ENCODE assay signal across 36 cellular contexts in genomic region chr10:111921821-111922220, GRCh38.
"Had no signal": no experiment of that assay in that cellular context is flagged by ENCODE, and none has a peak within 500 bp of the region (broad histone marks: within the 10 kb centered on the region; RNA-seq: fewer than 3 reads in every experiment).

No MANE protein-coding gene starts in this region.

- H3K27me3 ChIP-seq: MG63 had no signal

- H3K9me3 ChIP-seq: MG63 had no signal

- DNase-seq: Karpas-422, Kasumi-1, MG63, MM.1S, MV-4-11, NCI-H1048, NCI-H1092, NCI-H1092 treated with DMSO at 0.1 percent for 48 hours, NCI-H1105, NCI-H1105 treated with DMSO at 0.1 percent for 48 hours, NCI-H1417, NCI-H1417 treated with DMSO at 0.1 percent for 48 hours, NCI-H1436, NCI-H1436 treated with DMSO at 0.1 percent for 48 hours, NCI-H146, NCI-H1694, NCI-H1694 treated with DMSO at 0.1 percent for 48 hours, NCI-H187, NCI-H187 treated with DMSO at 0.1 percent for 48 hours, NCI-H1930, NCI-H2029, NCI-H2029 treated with DMSO at 0.1 percent for 48 hours, NCI-H2081, NCI-H2081 treated with DMSO at 0.1 percent for 48 hours, NCI-H2107, NCI-H2171, NCI-H2171 treated with DMSO at 0.1 percent for 48 hours, NCI-H2227 treated with DMSO at 0.1 percent for 48 hours, NCI-H226, NCI-H345, NCI-H446, NCI-H446 treated with DMSO at 0.1 percent for 48 hours, NCI-H510A, NCI-H510A treated with DMSO at 0.1 percent for 48 hours, NCI-H524 had no signal

- H3K4me3 ChIP-seq: MG63 had no signal

- H3K36me3 ChIP-seq: MG63 had no signal

- H3K27ac ChIP-seq: KMS-11 had no signal
